ENCODE assay signal across 21 cellular contexts in genomic region chr10:42997151-42997848, GRCh38.
DNase-seq lines count a peak whose midpoint lies in the region; ATAC-seq and TF ChIP-seq lines count a peak whose summit lies in the region.
"Had no signal": no experiment of that assay in that cellular context is flagged by ENCODE, and none has a peak within 500 bp of the region (broad histone marks: within the 10 kb centered on the region; RNA-seq: fewer than 3 reads in every experiment).

No MANE protein-coding gene starts in this region.

- peaks cover 7% of the 10 kb centered on the region for H3K27me3 Mint-ChIP-seq in endothelial cell (ENCODE audit: unreplicated experiment)
- peaks cover 2% of the 10 kb centered on the region for H3K27me3 Mint-ChIP-seq in activated T-cell treated with anti-CD3 and anti-CD28 coated beads, Interleukin-2, amount 50 U/mL, for 4 hours (ENCODE audit: low read depth)
- H3K27me3 Mint-ChIP-seq: IgD-negative memory B cell had no signal

- no peak overlapping the region for H3K4me3 Mint-ChIP-seq in endothelial cell (ENCODE audit: unreplicated experiment)
- H3K4me3 Mint-ChIP-seq in activated T-cell treated with anti-CD3 and anti-CD28 coated beads, Interleukin-2, amount 50 U/mL, for 4 hours: no peak overlapping the region
- H3K4me3 Mint-ChIP-seq: CD8-positive, alpha-beta T cell; IgD-negative memory B cell had no signal

- no peak overlapping the region for H3K27ac Mint-ChIP-seq in endothelial cell (ENCODE audit: unreplicated experiment)
- H3K27ac Mint-ChIP-seq: CD8-positive, alpha-beta T cell; IgD-negative memory B cell had no signal

- no peaks in the 10 kb centered on the region for H3K4me1 Mint-ChIP-seq in endothelial cell (ENCODE audit: unreplicated experiment)
- no peaks in the 10 kb centered on the region for H3K4me1 Mint-ChIP-seq in activated T-cell treated with anti-CD3 and anti-CD28 coated beads, Interleukin-2, amount 50 U/mL, for 4 hours (ENCODE audit: low read depth)
- H3K4me1 Mint-ChIP-seq: IgD-negative memory B cell had no signal

- H3K4me3 ChIP-seq in MG63: no peak overlapping the region
- H3K4me3 ChIP-seq: GM12878, GM23248 had no signal

- DNase-seq in activated effector memory CD4-positive, alpha-beta T cell treated with anti-CD3 and anti-CD28 coated beads, Interleukin-2, amount 50 U/mL, for 16 hours: peak; percentile 42
- DNase-seq in activated effector memory CD4-positive, alpha-beta T cell treated with Interleukin-2 at 50 U/mL for 16 hours: no peak
- DNase-seq in GM13976 (ENCODE audit: low spot score) (peak; percentile 26), endothelial cell (ENCODE audit: low spot score) (peak; percentile 2), posterior vena cava (ENCODE audit: low spot score) (peak; percentile 68), NCI-H1436 (lab: John Stamatoyannopoulos, UW) (no peak), MG63 (no peak)
- no peak for DNase-seq in activated T-cell treated with anti-CD3 and anti-CD28 coated beads, Interleukin-2, amount 50 U/mL, for 4 hours
- DNase-seq: GM23248, HCEC 1CT, NCI-H1092 treated with DMSO at 0.1 percent for 48 hours, NCI-H1436 treated with DMSO at 0.1 percent for 48 hours, NCI-H1930, NCI-H2107, NCI-H524, NCI-H748 treated with DMSO at 0.1 percent for 48 hours, SHP77 had no signal

- H3K9me3 ChIP-seq in MG63: no peaks in the 10 kb centered on the region
- H3K9me3 ChIP-seq: Caco-2 had no signal

- no peaks in the 10 kb centered on the region for H3K27me3 ChIP-seq in MG63

- no peaks in the 10 kb centered on the region for H3K36me3 ChIP-seq in MG63

- intact Hi-C loops in posterior vena cava (cut with DNase I): no loop called here

- no peaks in the 10 kb centered on the region for H3K36me3 Mint-ChIP-seq in endothelial cell (ENCODE audit: low read depth, unreplicated experiment)
- H3K36me3 Mint-ChIP-seq in activated T-cell treated with anti-CD3 and anti-CD28 coated beads, Interleukin-2, amount 50 U/mL, for 4 hours (ENCODE audit: insufficient read depth): no peaks in the 10 kb centered on the region
- H3K36me3 Mint-ChIP-seq: CD8-positive, alpha-beta T cell; IgD-negative memory B cell had no signal

- in situ Hi-C loops in GM13976 (cut with MboI; ENCODE audit: low sequenced_read_pairs, unreplicated experiment): no loop called here

- TF ChIP-seq CTCF in GM13976 (IDR thresholded peaks at IDR 0.05; ENCODE audit: borderline replicate concordance, control extremely low read depth, extremely low read depth, insufficient read depth, missing control alignments) (no peak), endothelial cell (IDR thresholded peaks at IDR 0.05; ENCODE audit: unreplicated experiment) (no peak)

- H3K9me3 Mint-ChIP-seq in endothelial cell (ENCODE audit: unreplicated experiment): no peaks in the 10 kb centered on the region
- H3K9me3 Mint-ChIP-seq in activated T-cell treated with anti-CD3 and anti-CD28 coated beads, Interleukin-2, amount 50 U/mL, for 4 hours: no peaks in the 10 kb centered on the region
- H3K9me3 Mint-ChIP-seq: CD8-positive, alpha-beta T cell; IgD-negative memory B cell had no signal

- no peak for ATAC-seq in activated T-cell treated with anti-CD3 and anti-CD28 coated beads, Interleukin-2, amount 50 U/mL, for 4 hours
- ATAC-seq: CD8-positive, alpha-beta T cell; GM12878 had no signal

Comparison
In these comparisons a context has a peak if more than half of its experiments do, and no peak if none do; other contexts are left out.
1. DNase-seq: peak in activated effector memory CD4-positive, alpha-beta T cell treated with anti-CD3 and anti-CD28 coated beads, Interleukin-2, amount 50 U/mL, for 16 hours (single experiment), GM13976 (single experiment), endothelial cell (single experiment) and posterior vena cava (single experiment); none in activated effector memory CD4-positive, alpha-beta T cell treated with Interleukin-2 at 50 U/mL for 16 hours (single experiment), NCI-H1436 (single experiment), MG63 (single experiment) and activated T-cell treated with anti-CD3 and anti-CD28 coated beads, Interleukin-2, amount 50 U/mL, for 4 hours (single experiment).